20 cellular contexts compared by ENCODE assay signal in the genomic region with DNA sequence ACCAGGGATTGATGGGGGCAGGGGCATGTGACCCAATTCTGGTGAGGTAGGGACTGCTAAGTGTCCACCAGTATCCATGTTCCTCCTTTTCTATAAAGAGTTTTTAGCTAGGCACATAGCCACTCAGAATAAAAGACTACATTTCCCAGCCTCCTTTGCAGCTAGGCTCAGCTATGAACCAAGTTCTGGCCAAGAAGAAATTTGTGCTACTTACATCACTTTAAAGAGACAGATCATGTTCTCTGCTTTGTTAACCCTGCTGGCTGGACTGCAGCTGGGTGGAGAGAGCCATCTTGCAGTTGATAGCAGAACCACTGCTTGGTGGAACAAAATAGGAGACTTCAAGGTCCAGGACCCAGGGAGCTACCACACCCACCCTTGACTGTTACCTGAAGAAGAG. TPM values are rescaled to one million over a fixed set of nuclear protein-coding genes. Genes with fewer than 3 reads are reported as not detected.
DNase-seq lines count a peak whose midpoint lies in the region; ATAC-seq, FAIRE-seq and TF ChIP-seq lines count a peak whose summit lies in the region.
"Had no signal": no experiment of that assay in that cellular context is flagged by ENCODE, and none has a peak within 500 bp of the region (broad histone marks: within the 10 kb centered on the region; RNA-seq: fewer than 3 reads in every experiment).

No MANE protein-coding gene starts in this region.

- intact Hi-C loops in GM12878 (cut with micrococcal nuclease; ENCODE audit: unreplicated experiment), result no loop called here
- intact Hi-C loops in activated T-helper 2 cell treated with anti-CD3 and anti-CD28 coated beads, Interferon-gamma antibody, Interleukin-2, Interleukin-4, amounts not matched to agents 10 μg/mL and 5 μg/mL and 100 μg/mL, durations not matched to agents 14 hours and 24 hours and 36 hours (cut with micrococcal nuclease), result no loop called here

- CTCF ChIA-PET in GM12878 (lab: Yijun Ruan, JAX), result interaction anchor here (0.8 to 1.2 kb wide), 3 partner anchors 21 to 158 kb away, joined by 3 to 4 read pairs (median 3); no protein-coding TSS in a partner anchor
- CTCF ChIA-PET in activated CD8-positive, alpha-beta T cell treated with anti-CD3 and anti-CD28 coated beads, Interleukin-2, amount 10 ng/mL, durations not matched to agents 7 days and 5 days (lab: Charles Lee), result interaction anchor here (1.4 kb wide), 1 partner anchor 13 kb away, joined by 3 read pairs; no protein-coding TSS in a partner anchor

- no peaks in the 10 kb centered on the region; a peak in 1 of 4 replicates for H3K27me3 ChIP-seq in GM12878 (replicated peaks in 1 of 2; ENCODE audit: control insufficient read depth in 2 of 2, insufficient read depth in 2 of 2, low read length in 1 of 2)
- H3K27me3 ChIP-seq in osteoblast (ENCODE audit: insufficient read depth, low read length), result peaks cover 9% of the 10 kb centered on the region
- H3K27me3 ChIP-seq: heart left ventricle, Peyer's patch had no signal

- H3K4me1 Mint-ChIP-seq in activated T-helper 2 cell treated with anti-CD3 and anti-CD28 coated beads, Interferon-gamma antibody, Interleukin-2, Interleukin-4, amounts not matched to agents 10 μg/mL and 5 μg/mL and 100 μg/mL, durations not matched to agents 14 hours and 24 hours and 36 hours (ENCODE audit: low read depth), result peaks cover 3% of the 10 kb centered on the region
- H3K4me1 Mint-ChIP-seq in activated CD8-positive, alpha-beta T cell treated with anti-CD3 and anti-CD28 coated beads, Interleukin-2, amount 10 ng/mL, durations not matched to agents 7 days and 5 days (ENCODE audit: low read depth), result peaks cover 13% of the 10 kb centered on the region

- H3K4me2 ChIP-seq in GM12878 (ENCODE audit: control insufficient read depth, insufficient read depth) (no peak overlapping the region), osteoblast (ENCODE audit: insufficient read depth, low read length) (no peak overlapping the region)

- DNase-seq in SIG-M5 treated with dmso at 0.1 percent for 504 hours (lab: John Stamatoyannopoulos, UW; ENCODE audit: unreplicated experiment) (peak; percentile 31), SIG-M5 (lab: John Stamatoyannopoulos, UW) (no peak), LHCN-M2 (ENCODE audit: low read depth) (peak; percentile 29), GM12878 (ENCODE audit: low read depth, low spot score) (no peak), osteoblast (ENCODE audit: insufficient read length, low spot score, missing footprints) (peak; percentile 77), amniotic stem cell (lab: John Stamatoyannopoulos, UW) (no peak)
- no peak for DNase-seq in activated T-helper 2 cell treated with anti-CD3 and anti-CD28 coated beads, Interferon-gamma antibody, Interleukin-2, Interleukin-4, amounts not matched to agents 10 μg/mL and 5 μg/mL and 100 μg/mL, durations not matched to agents 14 hours and 24 hours and 36 hours (ENCODE audit: low spot score)
- no peak for DNase-seq in activated CD8-positive, alpha-beta T cell treated with anti-CD3 and anti-CD28 coated beads, Interleukin-2, amount 10 ng/mL, durations not matched to agents 7 days and 5 days
- DNase-seq: activated CD8-positive, alpha-beta memory T cell treated with anti-CD3 and anti-CD28 coated beads, Interleukin-2, amount 10 ng/mL, durations not matched to agents 7 days and 5 days; activated naive CD4-positive, alpha-beta T cell treated with anti-CD3 and anti-CD28 coated beads, Interleukin-2, amount 10 ng/mL, durations not matched to agents 7 days and 5 days; caudate nucleus; DMS79; heart left ventricle; left cardiac atrium; naive B cell; NCI-H2171; Peyer's patch; retina had no signal

- no peaks in the 10 kb centered on the region for H3K36me3 Mint-ChIP-seq in activated T-helper 2 cell treated with anti-CD3 and anti-CD28 coated beads, Interferon-gamma antibody, Interleukin-2, Interleukin-4, amounts not matched to agents 10 μg/mL and 5 μg/mL and 100 μg/mL, durations not matched to agents 14 hours and 24 hours and 36 hours (ENCODE audit: low read depth)
- no peaks in the 10 kb centered on the region for H3K36me3 Mint-ChIP-seq in activated CD8-positive, alpha-beta T cell treated with anti-CD3 and anti-CD28 coated beads, Interleukin-2, amount 10 ng/mL, durations not matched to agents 7 days and 5 days (ENCODE audit: low read depth)
- H3K36me3 Mint-ChIP-seq: activated CD8-positive, alpha-beta memory T cell treated with anti-CD3 and anti-CD28 coated beads, Interleukin-2, amount 10 ng/mL, durations not matched to agents 7 days and 5 days; activated naive CD4-positive, alpha-beta T cell treated with anti-CD3 and anti-CD28 coated beads, Interleukin-2, amount 10 ng/mL, durations not matched to agents 7 days and 5 days; naive B cell had no signal

- no peak overlapping the region for H3K9ac ChIP-seq in GM12878 (ENCODE audit: control insufficient read depth, insufficient read depth, low read length)

- in situ Hi-C loops in GM12878 (cut with MboI), result no loop called here

- H3K4me3 ChIP-seq in GM12878 (no peak overlapping the region), osteoblast (ENCODE audit: insufficient read depth, low read length) (no peak overlapping the region)
- H3K4me3 ChIP-seq: heart left ventricle, Peyer's patch had no signal

- no peak overlapping the region for H3K4me3 Mint-ChIP-seq in activated T-helper 2 cell treated with anti-CD3 and anti-CD28 coated beads, Interferon-gamma antibody, Interleukin-2, Interleukin-4, amounts not matched to agents 10 μg/mL and 5 μg/mL and 100 μg/mL, durations not matched to agents 14 hours and 24 hours and 36 hours (ENCODE audit: low read depth)
- H3K4me3 Mint-ChIP-seq in activated CD8-positive, alpha-beta T cell treated with anti-CD3 and anti-CD28 coated beads, Interleukin-2, amount 10 ng/mL, durations not matched to agents 7 days and 5 days, result no peak overlapping the region
- H3K4me3 Mint-ChIP-seq: activated CD8-positive, alpha-beta memory T cell treated with anti-CD3 and anti-CD28 coated beads, Interleukin-2, amount 10 ng/mL, durations not matched to agents 7 days and 5 days; activated naive CD4-positive, alpha-beta T cell treated with anti-CD3 and anti-CD28 coated beads, Interleukin-2, amount 10 ng/mL, durations not matched to agents 7 days and 5 days; naive B cell; T-helper 2 cell treated with Interferon-gamma antibody and Interleukin-4, amounts not matched to agents 5 μg/mL and 100 μg/mL, for 36 hours had no signal

- no TSS peak for BruUV-seq in GM12878 (replicated peaks; lab: Mats Ljungman, UMichigan)

- no peaks in the 10 kb centered on the region for H3K9me3 Mint-ChIP-seq in activated T-helper 2 cell treated with anti-CD3 and anti-CD28 coated beads, Interferon-gamma antibody, Interleukin-2, Interleukin-4, amounts not matched to agents 10 μg/mL and 5 μg/mL and 100 μg/mL, durations not matched to agents 14 hours and 24 hours and 36 hours
- H3K9me3 Mint-ChIP-seq in activated CD8-positive, alpha-beta T cell treated with anti-CD3 and anti-CD28 coated beads, Interleukin-2, amount 10 ng/mL, durations not matched to agents 7 days and 5 days (ENCODE audit: insufficient read depth), result no peaks in the 10 kb centered on the region
- H3K9me3 Mint-ChIP-seq: activated naive CD4-positive, alpha-beta T cell treated with anti-CD3 and anti-CD28 coated beads, Interleukin-2, amount 10 ng/mL, durations not matched to agents 7 days and 5 days; naive B cell; T-helper 2 cell treated with Interferon-gamma antibody and Interleukin-4, amounts not matched to agents 5 μg/mL and 100 μg/mL, for 36 hours had no signal

- no peak overlapping the region for H3K27ac Mint-ChIP-seq in activated T-helper 2 cell treated with anti-CD3 and anti-CD28 coated beads, Interferon-gamma antibody, Interleukin-2, Interleukin-4, amounts not matched to agents 10 μg/mL and 5 μg/mL and 100 μg/mL, durations not matched to agents 14 hours and 24 hours and 36 hours
- H3K27ac Mint-ChIP-seq in activated CD8-positive, alpha-beta T cell treated with anti-CD3 and anti-CD28 coated beads, Interleukin-2, amount 10 ng/mL, durations not matched to agents 7 days and 5 days, result no peak overlapping the region
- H3K27ac Mint-ChIP-seq: activated CD8-positive, alpha-beta memory T cell treated with anti-CD3 and anti-CD28 coated beads, Interleukin-2, amount 10 ng/mL, durations not matched to agents 7 days and 5 days; activated naive CD4-positive, alpha-beta T cell treated with anti-CD3 and anti-CD28 coated beads, Interleukin-2, amount 10 ng/mL, durations not matched to agents 7 days and 5 days; naive B cell; T-helper 2 cell treated with Interferon-gamma antibody and Interleukin-4, amounts not matched to agents 5 μg/mL and 100 μg/mL, for 36 hours had no signal

- TF ChIP-seq CTCF in GM12878 (IDR thresholded peaks at IDR 0.05 in 2 of 3, conservative IDR thresholded peaks at IDR 0.05 in 1 of 3; ENCODE audit: control insufficient read depth in 2 of 3, extremely low read depth in 1 of 3, insufficient read depth in 1 of 3, low read depth in 3 of 3, low read length in 3 of 3) (no peak), osteoblast (IDR thresholded peaks at IDR 0.05; ENCODE audit: extremely low read depth, low read depth, low read length) (no peak)

- H3K27ac ChIP-seq in GM12878 (ENCODE audit: control insufficient read depth, insufficient read depth), result no peak overlapping the region
- no peak overlapping the region for H3K27ac ChIP-seq in osteoblast (ENCODE audit: low read depth, low read length)
- H3K27ac ChIP-seq: Peyer's patch had no signal

- SMC1A ChIA-PET in GM12878 (lab: Charles Lee; ENCODE audit: uncharacterized antibody, unreplicated experiment), result no interaction called here

- no peak for TF ChIP-seq POLR2A in GM12878 (IDR thresholded peaks at IDR 0.05; ENCODE audit: low read depth, low read length)

- FAIRE-seq in GM12878 (lab: Jason Lieb, UNC), result no peak
- FAIRE-seq: endometrium had no signal

- no peak for TF ChIP-seq EP300 in GM12878 (IDR thresholded peaks at IDR 0.05; ENCODE audit: borderline replicate concordance in 1 of 2, control insufficient read depth in 1 of 2, low read depth in 2 of 2, low read length in 2 of 2)

- TF ChIP-seq RAD21 in GM12878 (IDR thresholded peaks at IDR 0.05; ENCODE audit: insufficient read depth, low read depth, low read length), result no peak

- POLR2A ChIA-PET in GM12878 (lab: Charles Lee), result no interaction called here
- POLR2A ChIA-PET in activated CD8-positive, alpha-beta T cell treated with anti-CD3 and anti-CD28 coated beads, Interleukin-2, amount 10 ng/mL, durations not matched to agents 7 days and 5 days (lab: Charles Lee), result no interaction called here

- H3K27me3 Mint-ChIP-seq in activated T-helper 2 cell treated with anti-CD3 and anti-CD28 coated beads, Interferon-gamma antibody, Interleukin-2, Interleukin-4, amounts not matched to agents 10 μg/mL and 5 μg/mL and 100 μg/mL, durations not matched to agents 14 hours and 24 hours and 36 hours (ENCODE audit: low read depth), result peaks cover 7% of the 10 kb centered on the region
- no peaks in the 10 kb centered on the region for H3K27me3 Mint-ChIP-seq in activated CD8-positive, alpha-beta T cell treated with anti-CD3 and anti-CD28 coated beads, Interleukin-2, amount 10 ng/mL, durations not matched to agents 7 days and 5 days (ENCODE audit: low read depth)

- RAD21 ChIA-PET in GM12878 (lab: Charles Lee; ENCODE audit: unreplicated experiment), result no interaction called here

- H3K79me2 ChIP-seq in GM12878 (ENCODE audit: control insufficient read depth, insufficient read depth, low read length) (no peaks in the 10 kb centered on the region), osteoblast (ENCODE audit: insufficient read depth, low read length) (no peaks in the 10 kb centered on the region)

- H3K4me1 ChIP-seq in GM12878 (ENCODE audit: control insufficient read depth, insufficient read depth, low read length) (no peaks in the 10 kb centered on the region), osteoblast (ENCODE audit: insufficient read depth, low read length) (no peaks in the 10 kb centered on the region)
- H3K4me1 ChIP-seq: Peyer's patch had no signal

- no peaks in the 10 kb centered on the region for H3K9me3 ChIP-seq in GM12878 (replicated peaks; ENCODE audit: control insufficient read depth, insufficient read depth, low read length)
- H3K9me3 ChIP-seq in osteoblast (ENCODE audit: low read depth, low read length), result no peaks in the 10 kb centered on the region
- H3K9me3 ChIP-seq: heart left ventricle, Peyer's patch had no signal

- H4K20me1 ChIP-seq in GM12878 (ENCODE audit: control insufficient read depth, insufficient read depth) (no peaks in the 10 kb centered on the region), osteoblast (ENCODE audit: insufficient read depth, low read length) (no peaks in the 10 kb centered on the region)

- peak; percentile 71 for ATAC-seq in GM12878
- no peak for ATAC-seq in activated CD8-positive, alpha-beta T cell treated with anti-CD3 and anti-CD28 coated beads, Interleukin-2, amount 10 ng/mL, durations not matched to agents 7 days and 5 days
- ATAC-seq: activated CD8-positive, alpha-beta memory T cell treated with anti-CD3 and anti-CD28 coated beads, Interleukin-2, amount 10 ng/mL, durations not matched to agents 7 days and 5 days; heart left ventricle; left cardiac atrium had no signal

- H2AFZ ChIP-seq in GM12878 (ENCODE audit: control insufficient read depth, low read depth, low read length) (no peak overlapping the region), osteoblast (ENCODE audit: low read length) (no peak overlapping the region)

- H3K36me3 ChIP-seq in GM12878 (ENCODE audit: control insufficient read depth in 2 of 2, insufficient read depth in 2 of 2, low read length in 1 of 2) (no peaks in the 10 kb centered on the region), osteoblast (ENCODE audit: insufficient read depth, low read length) (no peaks in the 10 kb centered on the region)
- H3K36me3 ChIP-seq: heart left ventricle, Peyer's patch had no signal

RNA-seq across cellular contexts. Expression of a gene that starts 5.3 kb away (rescaled TPM):
- total RNA-seq in LHCN-M2 (2014; rRNA removed), result not detected in 2 replicates
- polyA plus RNA-seq in LHCN-M2 (2012), result not detected
- total RNA-seq in GM12878 (2013; cell fraction: nucleolus; rRNA removed), result not detected in 2 replicates
- not detected in 2 replicates for total RNA-seq in GM12878 (2014; rRNA removed)
- total RNA-seq in GM12878 (2014; rRNA removed; fragmentation: Illumina TruSeq; extraction: Trizol), result not detected in 2 replicates
- not detected in 2 replicates for total RNA-seq in GM12878 (2021)
- not detected for polyA plus RNA-seq in GM12878 (2011; ENCODE audit: low read depth)
- not detected in 2 replicates for polyA plus RNA-seq in GM12878 (2011; rRNA removed)
- not detected in 2 replicates for polyA plus RNA-seq in GM12878 (2011; cell fraction: cytosol; rRNA removed)
- polyA plus RNA-seq in GM12878 (2011; cell fraction: nucleus; rRNA removed), result not detected in 2 replicates
- polyA plus RNA-seq in GM12878 (2012), result not detected in 2 replicates
- not detected in 2 replicates for polyA plus RNA-seq in GM12878 (2014; fragmentation: Illumina TruSeq; extraction: Trizol)
- not detected for polyA plus RNA-seq in GM12878 (2014; fragmentation: Nextera tagmentation; extraction: Ambion mirVana)
- polyA plus RNA-seq in GM12878 (2014; rRNA removed), result not detected in 2 replicates
- not detected for polyA plus RNA-seq in GM12878 (2016; fragmentation: Nextera tagmentation; extraction: Ambion mirVana)
- not detected in 2 replicates for polyA minus RNA-seq in GM12878 (2011; rRNA and poly(A)+ RNA removed)
- polyA minus RNA-seq in GM12878 (2011; cell fraction: cytosol; rRNA and poly(A)+ RNA removed), result not detected in 2 replicates
- polyA minus RNA-seq in GM12878 (2011; cell fraction: nucleus; rRNA and poly(A)+ RNA removed), result not detected in 2 replicates
- total RNA-seq in osteoblast, result not detected in 2 replicates
- not detected in 2 replicates for total RNA-seq in activated T-helper 2 cell treated with anti-CD3 and anti-CD28 coated beads, Interferon-gamma antibody, Interleukin-2, Interleukin-4, amounts not matched to agents 10 μg/mL and 5 μg/mL and 100 μg/mL, durations not matched to agents 14 hours and 24 hours and 36 hours
- total RNA-seq in activated CD8-positive, alpha-beta T cell treated with anti-CD3 and anti-CD28 coated beads, Interleukin-2, amount 10 ng/mL, durations not matched to agents 7 days and 5 days, result not detected
- total RNA-seq: activated CD8-positive, alpha-beta memory T cell treated with anti-CD3 and anti-CD28 coated beads, Interleukin-2, amount 10 ng/mL, durations not matched to agents 7 days and 5 days had no signal

RNA-seq across cellular contexts. Expression of a gene that starts 37.0 kb away (rescaled TPM):
- total RNA-seq in LHCN-M2 (2014; rRNA removed) (under 0.01 TPM in 1 of 2 replicates, not detected in the other), GM12878 (2014; rRNA removed) (under 0.01 TPM in 1 of 2 replicates, not detected in the other), GM12878 (2014; rRNA removed; fragmentation: Illumina TruSeq; extraction: Trizol) (not detected in 2 replicates), GM12878 (2021) (not detected in 2 replicates), osteoblast (under 0.01 TPM in 1 of 2 replicates, not detected in the other)
- polyA plus RNA-seq in LHCN-M2 (2012), result not detected
- total RNA-seq in GM12878 (2013; cell fraction: nucleolus; rRNA removed), result not detected in 2 replicates
- not detected for polyA plus RNA-seq in GM12878 (2011; ENCODE audit: low read depth)
- polyA plus RNA-seq in GM12878 (2011; rRNA removed) (not detected in 2 replicates), GM12878 (2014; fragmentation: Illumina TruSeq; extraction: Trizol) (not detected in 2 replicates), GM12878 (2014; fragmentation: Nextera tagmentation; extraction: Ambion mirVana) (not detected), GM12878 (2014; rRNA removed) (not detected in 2 replicates), GM12878 (2016; fragmentation: Nextera tagmentation; extraction: Ambion mirVana) (not detected)
- polyA plus RNA-seq in GM12878 (2011; cell fraction: cytosol; rRNA removed), result not detected in 2 replicates
- not detected in 2 replicates for polyA plus RNA-seq in GM12878 (2011; cell fraction: nucleus; rRNA removed)
- not detected in 2 replicates for polyA plus RNA-seq in GM12878 (2012)
- polyA minus RNA-seq in GM12878 (2011; rRNA and poly(A)+ RNA removed), result not detected in 2 replicates
- not detected in 2 replicates for polyA minus RNA-seq in GM12878 (2011; cell fraction: cytosol; rRNA and poly(A)+ RNA removed)
- not detected in 2 replicates for polyA minus RNA-seq in GM12878 (2011; cell fraction: nucleus; rRNA and poly(A)+ RNA removed)
- not detected in 2 replicates for total RNA-seq in activated T-helper 2 cell treated with anti-CD3 and anti-CD28 coated beads, Interferon-gamma antibody, Interleukin-2, Interleukin-4, amounts not matched to agents 10 μg/mL and 5 μg/mL and 100 μg/mL, durations not matched to agents 14 hours and 24 hours and 36 hours
- under 1 TPM in 1 of 2 experiments, not detected in 1; 0.03 TPM for total RNA-seq in activated CD8-positive, alpha-beta T cell treated with anti-CD3 and anti-CD28 coated beads, Interleukin-2, amount 10 ng/mL, durations not matched to agents 7 days and 5 days
- total RNA-seq: activated CD8-positive, alpha-beta memory T cell treated with anti-CD3 and anti-CD28 coated beads, Interleukin-2, amount 10 ng/mL, durations not matched to agents 7 days and 5 days; heart left ventricle; left cardiac atrium had no signal
- polyA plus RNA-seq: heart left ventricle had no signal

RNA-seq across cellular contexts. Expression of a gene that starts 47.1 kb away (rescaled TPM):
- total RNA-seq in LHCN-M2 (2014; rRNA removed) (not detected in 2 replicates), GM12878 (2014; rRNA removed) (30.2 and 30.3 TPM in 2 replicates), GM12878 (2014; rRNA removed; fragmentation: Illumina TruSeq; extraction: Trizol) (20.5 TPM in 2 replicates), GM12878 (2021) (20.1 and 21.0 TPM in 2 replicates), osteoblast (0.36 TPM in 1 of 2 replicates, not detected in the other)
- 0.24 TPM for polyA plus RNA-seq in LHCN-M2 (2012)
- total RNA-seq in GM12878 (2013; cell fraction: nucleolus; rRNA removed), result 123 and 135 TPM in 2 replicates
- polyA plus RNA-seq in GM12878 (2011; ENCODE audit: low read depth), result 19.6 TPM
- polyA plus RNA-seq in GM12878 (2011; rRNA removed) (1.5 and 3.0 TPM in 2 replicates), GM12878 (2014; fragmentation: Illumina TruSeq; extraction: Trizol) (22.5 and 25.2 TPM in 2 replicates), GM12878 (2014; fragmentation: Nextera tagmentation; extraction: Ambion mirVana) (1 to 10 TPM; 1.3 to 2.1 TPM), GM12878 (2014; rRNA removed) (25.0 and 26.7 TPM in 2 replicates), GM12878 (2016; fragmentation: Nextera tagmentation; extraction: Ambion mirVana) (10 to 100 TPM; 16.5 to 16.8 TPM)
- polyA plus RNA-seq in GM12878 (2011; cell fraction: cytosol; rRNA removed), result 2.9 and 3.0 TPM in 2 replicates
- 2.5 and 2.9 TPM in 2 replicates for polyA plus RNA-seq in GM12878 (2011; cell fraction: nucleus; rRNA removed)
- 31.1 and 39.4 TPM in 2 replicates for polyA plus RNA-seq in GM12878 (2012)
- 1.5 and 3.7 TPM in 2 replicates for polyA minus RNA-seq in GM12878 (2011; rRNA and poly(A)+ RNA removed)
- not detected in 2 replicates for polyA minus RNA-seq in GM12878 (2011; cell fraction: cytosol; rRNA and poly(A)+ RNA removed)
- 0.97 and 1.2 TPM in 2 replicates for polyA minus RNA-seq in GM12878 (2011; cell fraction: nucleus; rRNA and poly(A)+ RNA removed)
- total RNA-seq in activated T-helper 2 cell treated with anti-CD3 and anti-CD28 coated beads, Interferon-gamma antibody, Interleukin-2, Interleukin-4, amounts not matched to agents 10 μg/mL and 5 μg/mL and 100 μg/mL, durations not matched to agents 14 hours and 24 hours and 36 hours, result not detected in 2 replicates
- not detected for total RNA-seq in activated CD8-positive, alpha-beta T cell treated with anti-CD3 and anti-CD28 coated beads, Interleukin-2, amount 10 ng/mL, durations not matched to agents 7 days and 5 days
- total RNA-seq: activated CD8-positive, alpha-beta memory T cell treated with anti-CD3 and anti-CD28 coated beads, Interleukin-2, amount 10 ng/mL, durations not matched to agents 7 days and 5 days had no signal

RNA-seq across cellular contexts. Expression of a gene that starts 53.1 kb away (rescaled TPM):
- total RNA-seq in LHCN-M2 (2014; rRNA removed), result 8.0 TPM in 2 replicates
- polyA plus RNA-seq in LHCN-M2 (2012), result 13.0 TPM
- 5.6 and 6.1 TPM in 2 replicates for total RNA-seq in GM12878 (2013; cell fraction: nucleolus; rRNA removed)
- total RNA-seq in GM12878 (2014; rRNA removed), result 13.1 and 16.4 TPM in 2 replicates
- 10.4 and 11.1 TPM in 2 replicates for total RNA-seq in GM12878 (2014; rRNA removed; fragmentation: Illumina TruSeq; extraction: Trizol)
- 20.9 and 21.4 TPM in 2 replicates for total RNA-seq in GM12878 (2021)
- 11.3 TPM for polyA plus RNA-seq in GM12878 (2011; ENCODE audit: low read depth)
- polyA plus RNA-seq in GM12878 (2011; rRNA removed), result 18.6 and 25.6 TPM in 2 replicates
- 25.2 and 27.8 TPM in 2 replicates for polyA plus RNA-seq in GM12878 (2011; cell fraction: cytosol; rRNA removed)
- polyA plus RNA-seq in GM12878 (2011; cell fraction: nucleus; rRNA removed), result 13.6 and 14.6 TPM in 2 replicates
- 14.9 and 17.3 TPM in 2 replicates for polyA plus RNA-seq in GM12878 (2012)
- 13.2 and 17.9 TPM in 2 replicates for polyA plus RNA-seq in GM12878 (2014; fragmentation: Illumina TruSeq; extraction: Trizol)
- polyA plus RNA-seq in GM12878 (2014; fragmentation: Nextera tagmentation; extraction: Ambion mirVana), result 10 to 100 TPM; 34.1 to 55.8 TPM
- 20.1 and 21.6 TPM in 2 replicates for polyA plus RNA-seq in GM12878 (2014; rRNA removed)
- 10 to 100 TPM; 30.5 to 32.9 TPM for polyA plus RNA-seq in GM12878 (2016; fragmentation: Nextera tagmentation; extraction: Ambion mirVana)
- polyA minus RNA-seq in GM12878 (2011; rRNA and poly(A)+ RNA removed), result 6.4 and 7.7 TPM in 2 replicates
- 3.1 and 6.3 TPM in 2 replicates for polyA minus RNA-seq in GM12878 (2011; cell fraction: cytosol; rRNA and poly(A)+ RNA removed)
- polyA minus RNA-seq in GM12878 (2011; cell fraction: nucleus; rRNA and poly(A)+ RNA removed), result 3.7 and 6.4 TPM in 2 replicates
- 2.2 and 2.7 TPM in 2 replicates for total RNA-seq in osteoblast
- 15.5 and 16.4 TPM in 2 replicates for total RNA-seq in activated T-helper 2 cell treated with anti-CD3 and anti-CD28 coated beads, Interferon-gamma antibody, Interleukin-2, Interleukin-4, amounts not matched to agents 10 μg/mL and 5 μg/mL and 100 μg/mL, durations not matched to agents 14 hours and 24 hours and 36 hours
- 10 to 100 TPM; 15.0 to 16.1 TPM for total RNA-seq in activated CD8-positive, alpha-beta T cell treated with anti-CD3 and anti-CD28 coated beads, Interleukin-2, amount 10 ng/mL, durations not matched to agents 7 days and 5 days

Comparison
In these comparisons a context has a peak if more than half of its experiments do, and no peak if none do; other contexts are left out.
1. DNase-seq: peak in SIG-M5 treated with dmso at 0.1 percent for 504 hours (single experiment), LHCN-M2 (single experiment) and osteoblast (single experiment); none in SIG-M5 (single experiment), GM12878 (single experiment), activated T-helper 2 cell treated with anti-CD3 and anti-CD28 coated beads, Interferon-gamma antibody, Interleukin-2, Interleukin-4, amounts not matched to agents 10 μg/mL and 5 μg/mL and 100 μg/mL, durations not matched to agents 14 hours and 24 hours and 36 hours (single experiment), activated CD8-positive, alpha-beta T cell treated with anti-CD3 and anti-CD28 coated beads, Interleukin-2, amount 10 ng/mL, durations not matched to agents 7 days and 5 days (single experiment) and amniotic stem cell (single experiment).
2. RNA of a gene that starts 47.1 kb away (total RNA-seq): 20.1 to 135 TPM in GM12878; 0.36 TPM in osteoblast, not detected in activated CD8-positive, alpha-beta T cell treated with anti-CD3 and anti-CD28 coated beads, Interleukin-2, amount 10 ng/mL, durations not matched to agents 7 days and 5 days, not detected in activated T-helper 2 cell treated with anti-CD3 and anti-CD28 coated beads, Interferon-gamma antibody, Interleukin-2, Interleukin-4, amounts not matched to agents 10 μg/mL and 5 μg/mL and 100 μg/mL, durations not matched to agents 14 hours and 24 hours and 36 hours and not detected in LHCN-M2; every median in the first group is over 10 times any median in the second.